In genomic region chr6:48743738-48744137, GRCh38 we compare ENCODE assay signal across 19 cellular contexts.
"Had no signal": no experiment of that assay in that cellular context is flagged by ENCODE, and none has a peak within 500 bp of the region (broad histone marks: within the 10 kb centered on the region; RNA-seq: fewer than 3 reads in every experiment).

No MANE protein-coding gene starts in this region.

- H3K36me3 ChIP-seq: Peyer's patch, SJSA1 had no signal

- H3K27ac ChIP-seq: Peyer's patch, RWPE1, SJSA1 had no signal

- H3K4me1 Mint-ChIP-seq: activated naive CD8-positive, alpha-beta T cell treated with anti-CD3 and anti-CD28 coated beads, Interleukin-2, amount 50 U/mL, for 24 hours had no signal

- H3K27me3 ChIP-seq: Peyer's patch, SJSA1 had no signal

- H3K4me1 ChIP-seq: Peyer's patch, SJSA1 had no signal

- H3K27ac Mint-ChIP-seq: activated CD8-positive, alpha-beta T cell treated with anti-CD3 and anti-CD28 coated beads, Interleukin-2, amount 10 ng/mL, durations not matched to agents 7 days and 5 days; activated naive CD4-positive, alpha-beta T cell treated with anti-CD3 and anti-CD28 coated beads, Interleukin-2, amount 50 U/mL, for 72 hours; activated naive CD8-positive, alpha-beta T cell treated with anti-CD3 and anti-CD28 coated beads, Interleukin-2, amount 50 U/mL, for 24 hours; T-helper 1 cell treated with Interleukin-12 subunit alpha and Interleukin-12 subunit beta and Interleukin-4 antibody, amounts not matched to agents 30 μg/mL and 1 μg/mL, for 36 hours had no signal

- H3K36me3 Mint-ChIP-seq: activated naive CD4-positive, alpha-beta T cell treated with anti-CD3 and anti-CD28 coated beads, Interleukin-2, amount 50 U/mL, for 72 hours had no signal

- H3K4me3 Mint-ChIP-seq: activated CD8-positive, alpha-beta T cell treated with anti-CD3 and anti-CD28 coated beads, Interleukin-2, amount 10 ng/mL, durations not matched to agents 7 days and 5 days; activated naive CD8-positive, alpha-beta T cell treated with anti-CD3 and anti-CD28 coated beads, Interleukin-2, amount 50 U/mL, for 24 hours; T-helper 1 cell treated with Interleukin-12 subunit alpha and Interleukin-12 subunit beta and Interleukin-4 antibody, amounts not matched to agents 30 μg/mL and 1 μg/mL, for 36 hours had no signal

- DNase-seq: activated CD4-positive, alpha-beta T cell treated with anti-CD3 and anti-CD28 coated beads for 4 hours; activated CD8-positive, alpha-beta memory T cell treated with anti-CD3 and anti-CD28 coated beads, Interleukin-2, amount 50 U/mL, for 48 hours; activated CD8-positive, alpha-beta T cell treated with anti-CD3 and anti-CD28 coated beads, Interleukin-2, amount 10 ng/mL, durations not matched to agents 7 days and 5 days; activated naive CD8-positive, alpha-beta T cell treated with anti-CD3 and anti-CD28 coated beads, Interleukin-2, amount 50 U/mL, for 24 hours; activated T-cell treated with anti-CD3 and anti-CD28 coated beads, Interleukin-2, amount 50 U/mL, for 1 hour; amygdala; NCI-H1105 treated with DMSO at 0.1 percent for 48 hours; NCI-H1436 treated with DMSO at 0.1 percent for 48 hours; NCI-H187; NCI-H2081; NCI-H510A treated with DMSO at 0.1 percent for 48 hours; NCI-H69; NK-92 treated with Interleukin-12 subunit alpha and Interleukin-12 subunit beta, amount 100 ng/mL, for 24 hours; Peyer's patch; SHP77 had no signal

- H3K4me3 ChIP-seq: Peyer's patch, SJSA1 had no signal

- H3K27me3 Mint-ChIP-seq: activated naive CD8-positive, alpha-beta T cell treated with anti-CD3 and anti-CD28 coated beads, Interleukin-2, amount 50 U/mL, for 24 hours had no signal

- H3K9me3 ChIP-seq: Peyer's patch, SJSA1 had no signal
